In genomic region chr22:43956805-43957463, GRCh38 we compare ENCODE assay signal across 8 cellular contexts. TPM values are rescaled to one million over a fixed set of nuclear protein-coding genes. Genes with fewer than 3 reads are reported as not detected.
DNase-seq lines count a peak whose midpoint lies in the region; ATAC-seq, FAIRE-seq and TF ChIP-seq lines count a peak whose summit lies in the region.

No MANE protein-coding gene starts in this region.

- DNase-seq in HepG2 (ENCODE audit: low spot score) (peak; percentile 33), right lobe of liver (no peak), adipocyte (ENCODE audit: low read depth) (no peak), memory B cell (ENCODE audit: low spot score in 2 of 2) (no peak), EL (no peak), mesenteric fat pad (ENCODE audit: low spot score) (no peak), upper lobe of left lung (no peak), 8988T (no peak)

- peaks cover 8% of the 10 kb centered on the region for H3K36me3 Mint-ChIP-seq in memory B cell

- no peak for TF ChIP-seq RAD21 in HepG2 (CRISPR knock-in tag; IDR thresholded peaks at IDR 0.05)

- H3K4me3 ChIP-seq in HepG2 (replicated peaks in 1 of 3; ENCODE audit: insufficient read depth in 1 of 3, low read depth in 2 of 3, low read length in 3 of 3) (peak overlapping the region; percentile 77 to 99 (median 96)), right lobe of liver (no peak overlapping the region), adipocyte (ENCODE audit: low read length) (peak overlapping the region; percentile 93), upper lobe of left lung (no peak overlapping the region)

- TF ChIP-seq POLR2A in HepG2 (IDR thresholded peaks at IDR 0.05; ENCODE audit: insufficient read depth in 1 of 2, low read depth in 2 of 2, low read length in 2 of 2) (no peak), right lobe of liver (IDR thresholded peaks at IDR 0.05) (no peak), upper lobe of left lung (IDR thresholded peaks at IDR 0.05) (no peak)

- CTCF ChIA-PET in HepG2 (lab: Yijun Ruan, JAX; ENCODE audit: low intra/inter-chr PET ratio, low total read pairs), result no interaction called here

- H4K20me1 ChIP-seq in HepG2 (ENCODE audit: insufficient read depth, low read length), result no peaks in the 10 kb centered on the region

- H3K4me1 ChIP-seq in HepG2 (ENCODE audit: insufficient read depth, low read length) (peaks cover 31% of the 10 kb centered on the region), right lobe of liver (peaks cover 0 to 23% (median 12%) of the 10 kb centered on the region in 4 donors), adipocyte (ENCODE audit: control insufficient read depth, insufficient read depth, low read length) (peaks cover 32% of the 10 kb centered on the region), upper lobe of left lung (peaks cover 27 to 38% (median 28%) of the 10 kb centered on the region in 4 donors)

- H3K27me3 Mint-ChIP-seq in memory B cell, result no peaks in the 10 kb centered on the region

- no peaks in the 10 kb centered on the region for H3K36me3 ChIP-seq in HepG2 (replicated peaks in 1 of 2; ENCODE audit: control insufficient read depth in 1 of 2, insufficient read depth in 2 of 2, low read length in 2 of 2)
- no peaks in the 10 kb centered on the region for H3K36me3 ChIP-seq in right lobe of liver
- H3K36me3 ChIP-seq in adipocyte (ENCODE audit: control insufficient read depth, insufficient read depth, low read length, severe bottlenecking), result no peaks in the 10 kb centered on the region
- no peaks in the 10 kb centered on the region for H3K36me3 ChIP-seq in upper lobe of left lung

- POLR2A ChIA-PET in HepG2 (lab: Yijun Ruan, JAX), result interaction anchor here (1.8 kb wide), 1 partner anchor 11 kb away, joined by 6 read pairs; no protein-coding TSS in a partner anchor

- H3K9me3 Mint-ChIP-seq in memory B cell, result no peaks in the 10 kb centered on the region

- H3K9ac ChIP-seq in HepG2 (ENCODE audit: insufficient read depth, low read depth, low read length), result peak overlapping the region; percentile 84; the same call in 1 of the 2 replicates
- peak overlapping the region; percentile 94 for H3K9ac ChIP-seq in adipocyte (ENCODE audit: low read length)

- WGBS in HepG2 (ENCODE audit: low lambda C conversion rate), result 36% methylated on average over 9 of the region's 9 CpGs
- WGBS in right lobe of liver (ENCODE audit: insufficient coverage, low coverage, low lambda C conversion rate, missing lambda C conversion rate), result 45% methylated on average over 7 of the region's 9 CpGs
- 58 to 75% methylated on average over 9 of the region's 9 CpGs for WGBS in upper lobe of left lung, 2 donors

- BruUV-seq in HepG2 (replicated peaks; lab: Mats Ljungman, UMichigan), result no TSS peak

- no peak overlapping the region for H3K27ac Mint-ChIP-seq in memory B cell

- peak overlapping the region; percentile 94 for H3K4me3 Mint-ChIP-seq in memory B cell

- in situ Hi-C loops in HepG2 (cut with HindIII; ENCODE audit: extremely low pct_ligation_motif_present, low pct_unique_long_range_greater_than_20kb), result no loop called here

- peak; percentile 15 for FAIRE-seq in HepG2 (lab: Jason Lieb, UNC)

- peaks cover 27% of the 10 kb centered on the region for H3K4me1 Mint-ChIP-seq in memory B cell

- H3K9me3 ChIP-seq in HepG2 (ENCODE audit: low read length) (no peaks in the 10 kb centered on the region), right lobe of liver (no peaks in the 10 kb centered on the region), adipocyte (ENCODE audit: control insufficient read depth, low read length) (no peaks in the 10 kb centered on the region), upper lobe of left lung (no peaks in the 10 kb centered on the region)

- TF ChIP-seq CTCF in HepG2 (CRISPR knock-in tag; IDR thresholded peaks at IDR 0.05) (no peak), right lobe of liver (IDR thresholded peaks at IDR 0.05) (no peak), upper lobe of left lung (IDR thresholded peaks at IDR 0.05) (no peak)

- H3K27ac ChIP-seq in HepG2 (ENCODE audit: extremely low read length, insufficient read depth, low read length) (peak overlapping the region; percentile 89), right lobe of liver (no peak overlapping the region), upper lobe of left lung (no peak overlapping the region)

- peak overlapping the region; percentile 87 for H3K4me2 ChIP-seq in HepG2 (ENCODE audit: low read depth, low read length)

- no peak overlapping the region for H2AFZ ChIP-seq in HepG2 (ENCODE audit: low read length)

- H3K79me2 ChIP-seq in HepG2 (ENCODE audit: insufficient read depth, low read length), result peaks cover 32% of the 10 kb centered on the region

- TF ChIP-seq EP300 in HepG2 (IDR thresholded peaks at IDR 0.05; ENCODE audit: low read depth in 2 of 2, low read length in 2 of 2) (no peak), HepG2 (CRISPR knock-in tag; IDR thresholded peaks at IDR 0.05; ENCODE audit: borderline replicate concordance) (no peak), upper lobe of left lung (IDR thresholded peaks at IDR 0.05) (no peak)

- no peaks in the 10 kb centered on the region; a peak in 1 of 5 replicates for H3K27me3 ChIP-seq in HepG2 (ENCODE audit: control insufficient read depth in 1 of 2, insufficient read depth in 2 of 2, low read length in 2 of 2)
- H3K27me3 ChIP-seq in right lobe of liver, result no peaks in the 10 kb centered on the region
- no peaks in the 10 kb centered on the region for H3K27me3 ChIP-seq in adipocyte (replicated peaks; ENCODE audit: control insufficient read depth, insufficient read depth, low read length)
- H3K27me3 ChIP-seq in upper lobe of left lung, result no peaks in the 10 kb centered on the region

- intact Hi-C loops in HepG2 (cut with micrococcal nuclease; ENCODE audit: unreplicated experiment), result no loop called here
- intact Hi-C loops in right lobe of liver (cut with DNase I), result no loop called here

- ATAC-seq in HepG2 (no peak), right lobe of liver (no peak), memory B cell (ENCODE audit: low read depth) (no peak), upper lobe of left lung (ENCODE audit: low FRiP score in 2 of 2) (no peak)

TF ChIP-seq in HepG2, 621 proteins besides CTCF, POLR2A, EP300 and RAD21 (continues in another document):
- TF ChIP-seq EHMT2 (IDR thresholded peaks at IDR 0.05; ENCODE audit: borderline replicate concordance, low read depth, low read length), result 0 out of 2 replicates have a peak, but pooled peaks have one; percentile 24
- no peak for TF ChIP-seq ZNF550 (CRISPR knock-in tag; IDR thresholded peaks at IDR 0.05; ENCODE audit: borderline replicate concordance)

RNA-seq across cellular contexts. Expression of gene SAMM50, which starts 1.7 kb away (rescaled TPM):
- total RNA-seq in HepG2 (2016; rRNA removed; fragmentation: Illumina TruSeq; extraction: Trizol) (63.4 and 95.8 TPM in 2 replicates), right lobe of liver (10 to 100 TPM; 17.5 to 39.5 (median 21.0) TPM), mesenteric fat pad (49.4 TPM), upper lobe of left lung (10 to 100 TPM; 17.8 to 34.7 (median 25.0) TPM)
- 16.2 and 18.4 TPM in 2 replicates for total RNA-seq in HepG2 (2016; cell fraction: cytosol; rRNA removed; fragmentation: Illumina TruSeq; extraction: Trizol; ENCODE audit: low read depth)
- total RNA-seq in HepG2 (2016; cell fraction: insoluble cytoplasmic fraction; rRNA removed; fragmentation: Illumina TruSeq; extraction: Trizol), result 68.1 and 90.1 TPM in 2 replicates
- total RNA-seq in HepG2 (2016; cell fraction: membrane; rRNA removed; fragmentation: Illumina TruSeq; extraction: Trizol), result 30.8 and 34.8 TPM in 2 replicates
- 33.1 and 34.2 TPM in 2 replicates for total RNA-seq in HepG2 (2016; cell fraction: nucleus; rRNA removed; fragmentation: Illumina TruSeq; extraction: Trizol)
- 26.2 and 34.7 TPM in 2 replicates for polyA plus RNA-seq in HepG2 (2011; rRNA removed)
- polyA plus RNA-seq in HepG2 (2011; cell fraction: cytosol; rRNA removed), result 27.3 and 27.8 TPM in 2 replicates
- 19.1 and 21.3 TPM in 2 replicates for polyA plus RNA-seq in HepG2 (2011; cell fraction: nucleus; rRNA removed)
- polyA plus RNA-seq in HepG2 (2012), result 36.0 and 46.3 TPM in 2 replicates
- polyA plus RNA-seq in HepG2 (2016; cell fraction: cytosol; fragmentation: Illumina TruSeq; extraction: Trizol; ENCODE audit: low read depth), result 18.9 and 20.3 TPM in 2 replicates
- 90.0 and 99.1 TPM in 2 replicates for polyA plus RNA-seq in HepG2 (2016; cell fraction: insoluble cytoplasmic fraction; fragmentation: Illumina TruSeq; extraction: Trizol; ENCODE audit: low read depth)
- polyA plus RNA-seq in HepG2 (2016; cell fraction: membrane; fragmentation: Illumina TruSeq; extraction: Trizol; ENCODE audit: low read depth), result 27.5 and 27.7 TPM in 2 replicates
- 48.2 and 49.2 TPM in 2 replicates for polyA plus RNA-seq in HepG2 (2016; cell fraction: nucleus; fragmentation: Illumina TruSeq; extraction: Trizol; ENCODE audit: insufficient read depth, low read depth)
- polyA minus RNA-seq in HepG2 (2011; rRNA and poly(A)+ RNA removed; ENCODE audit: low replicate concordance), result 22.2 and 45.2 TPM in 2 replicates
- polyA minus RNA-seq in HepG2 (2011; cell fraction: cytosol; rRNA and poly(A)+ RNA removed), result 20.5 and 22.8 TPM in 2 replicates
- 19.3 and 24.1 TPM in 2 replicates for polyA minus RNA-seq in HepG2 (2011; cell fraction: nucleus; rRNA and poly(A)+ RNA removed)

RNA-seq across cellular contexts. Expression of gene PNPLA3, which starts 33.3 kb away (rescaled TPM):
- total RNA-seq in HepG2 (2016; rRNA removed; fragmentation: Illumina TruSeq; extraction: Trizol), result 13.7 and 16.9 TPM in 2 replicates
- total RNA-seq in HepG2 (2016; cell fraction: cytosol; rRNA removed; fragmentation: Illumina TruSeq; extraction: Trizol; ENCODE audit: low read depth), result 4.8 and 8.4 TPM in 2 replicates
- total RNA-seq in HepG2 (2016; cell fraction: insoluble cytoplasmic fraction; rRNA removed; fragmentation: Illumina TruSeq; extraction: Trizol), result 10.7 and 17.4 TPM in 2 replicates
- total RNA-seq in HepG2 (2016; cell fraction: membrane; rRNA removed; fragmentation: Illumina TruSeq; extraction: Trizol), result 4.8 and 6.1 TPM in 2 replicates
- total RNA-seq in HepG2 (2016; cell fraction: nucleus; rRNA removed; fragmentation: Illumina TruSeq; extraction: Trizol), result 21.0 and 22.1 TPM in 2 replicates
- 19.8 and 24.1 TPM in 2 replicates for polyA plus RNA-seq in HepG2 (2011; rRNA removed)
- polyA plus RNA-seq in HepG2 (2011; cell fraction: cytosol; rRNA removed), result 9.1 and 9.8 TPM in 2 replicates
- 53.2 and 70.9 TPM in 2 replicates for polyA plus RNA-seq in HepG2 (2011; cell fraction: nucleus; rRNA removed)
- 13.9 and 14.4 TPM in 2 replicates for polyA plus RNA-seq in HepG2 (2012)
- 0.89 and 0.97 TPM in 2 replicates for polyA plus RNA-seq in HepG2 (2016; cell fraction: cytosol; fragmentation: Illumina TruSeq; extraction: Trizol; ENCODE audit: low read depth)
- polyA plus RNA-seq in HepG2 (2016; cell fraction: insoluble cytoplasmic fraction; fragmentation: Illumina TruSeq; extraction: Trizol; ENCODE audit: low read depth), result 7.2 and 8.6 TPM in 2 replicates
- polyA plus RNA-seq in HepG2 (2016; cell fraction: membrane; fragmentation: Illumina TruSeq; extraction: Trizol; ENCODE audit: low read depth), result 1.2 and 1.4 TPM in 2 replicates
- 32.5 and 34.1 TPM in 2 replicates for polyA plus RNA-seq in HepG2 (2016; cell fraction: nucleus; fragmentation: Illumina TruSeq; extraction: Trizol; ENCODE audit: insufficient read depth, low read depth)
- polyA minus RNA-seq in HepG2 (2011; rRNA and poly(A)+ RNA removed; ENCODE audit: low replicate concordance), result 7.9 and 27.4 TPM in 2 replicates
- 7.7 and 11.8 TPM in 2 replicates for polyA minus RNA-seq in HepG2 (2011; cell fraction: cytosol; rRNA and poly(A)+ RNA removed)
- 28.2 and 46.9 TPM in 2 replicates for polyA minus RNA-seq in HepG2 (2011; cell fraction: nucleus; rRNA and poly(A)+ RNA removed)
- 10 to 100 TPM; 17.5 to 66.8 (median 60.3) TPM for total RNA-seq in right lobe of liver
- total RNA-seq in mesenteric fat pad, result 0.93 TPM
- 1 to 10 TPM in 4 of 6 donors, under 1 TPM in 2; 0.59 to 6.3 (median 4.5) TPM for total RNA-seq in upper lobe of left lung

Comparison
In these comparisons a context has a peak if more than half of its experiments do, and no peak if none do; other contexts are left out.
1. H3K4me3 ChIP-seq: peak in HepG2 (3 of 3) and adipocyte (single experiment); none in right lobe of liver (0 of 3) and upper lobe of left lung (0 of 4).